2 cellular contexts compared by ENCODE assay signal in genomic region chr7:79286181-79286580, GRCh38.
TF ChIP-seq lines count a peak whose summit lies in the region.

No MANE protein-coding gene starts in this region.

TF ChIP-seq in HCT116, 20 proteins besides CTCF, POLR2A, EP300 and RAD21 (continued from another document):
- TF ChIP-seq, protein P1, sequence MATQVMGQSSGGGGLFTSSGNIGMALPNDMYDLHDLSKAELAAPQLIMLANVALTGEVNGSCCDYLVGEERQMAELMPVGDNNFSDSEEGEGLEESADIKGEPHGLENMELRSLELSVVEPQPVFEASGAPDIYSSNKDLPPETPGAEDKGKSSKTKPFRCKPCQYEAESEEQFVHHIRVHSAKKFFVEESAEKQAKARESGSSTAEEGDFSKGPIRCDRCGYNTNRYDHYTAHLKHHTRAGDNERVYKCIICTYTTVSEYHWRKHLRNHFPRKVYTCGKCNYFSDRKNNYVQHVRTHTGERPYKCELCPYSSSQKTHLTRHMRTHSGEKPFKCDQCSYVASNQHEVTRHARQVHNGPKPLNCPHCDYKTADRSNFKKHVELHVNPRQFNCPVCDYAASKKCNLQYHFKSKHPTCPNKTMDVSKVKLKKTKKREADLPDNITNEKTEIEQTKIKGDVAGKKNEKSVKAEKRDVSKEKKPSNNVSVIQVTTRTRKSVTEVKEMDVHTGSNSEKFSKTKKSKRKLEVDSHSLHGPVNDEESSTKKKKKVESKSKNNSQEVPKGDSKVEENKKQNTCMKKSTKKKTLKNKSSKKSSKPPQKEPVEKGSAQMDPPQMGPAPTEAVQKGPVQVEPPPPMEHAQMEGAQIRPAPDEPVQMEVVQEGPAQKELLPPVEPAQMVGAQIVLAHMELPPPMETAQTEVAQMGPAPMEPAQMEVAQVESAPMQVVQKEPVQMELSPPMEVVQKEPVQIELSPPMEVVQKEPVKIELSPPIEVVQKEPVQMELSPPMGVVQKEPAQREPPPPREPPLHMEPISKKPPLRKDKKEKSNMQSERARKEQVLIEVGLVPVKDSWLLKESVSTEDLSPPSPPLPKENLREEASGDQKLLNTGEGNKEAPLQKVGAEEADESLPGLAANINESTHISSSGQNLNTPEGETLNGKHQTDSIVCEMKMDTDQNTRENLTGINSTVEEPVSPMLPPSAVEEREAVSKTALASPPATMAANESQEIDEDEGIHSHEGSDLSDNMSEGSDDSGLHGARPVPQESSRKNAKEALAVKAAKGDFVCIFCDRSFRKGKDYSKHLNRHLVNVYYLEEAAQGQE (IDR thresholded peaks at IDR 0.05; ENCODE audit: low read depth), result no peak
- TF ChIP-seq JUND (IDR thresholded peaks at IDR 0.05) (no peak), EGR1 (IDR thresholded peaks at IDR 0.05; ENCODE audit: low read depth) (no peak), CBX3 (IDR thresholded peaks at IDR 0.05; ENCODE audit: low read depth) (no peak), ZBTB33 (IDR thresholded peaks at IDR 0.05; ENCODE audit: extremely low read depth, insufficient replicate concordance, low read length) (no peak), ELF1 (IDR thresholded peaks at IDR 0.05; ENCODE audit: borderline replicate concordance, low read depth) (no peak), MAX (IDR thresholded peaks at IDR 0.05) (no peak), SRF (IDR thresholded peaks at IDR 0.05; ENCODE audit: low read depth) (no peak), TCF7L2 (IDR thresholded peaks at IDR 0.05; ENCODE audit: borderline replicate concordance, extremely low read depth, insufficient read depth, insufficient read length) (no peak), EZH2 (IDR thresholded peaks at IDR 0.05) (no peak), POLR2AphosphoS5 (IDR thresholded peaks at IDR 0.05; ENCODE audit: low read depth, low read length) (no peak), ZFX (IDR thresholded peaks at IDR 0.05) (no peak), SIN3A (IDR thresholded peaks at IDR 0.05; ENCODE audit: low read depth) (no peak), ATF3 (IDR thresholded peaks at IDR 0.05) (no peak), SP1 (IDR thresholded peaks at IDR 0.05; ENCODE audit: low read depth) (no peak), ZNF274 (IDR thresholded peaks at IDR 0.05; ENCODE audit: low read depth, low read length) (no peak), YY1 (IDR thresholded peaks at IDR 0.05; ENCODE audit: extremely low read depth, insufficient replicate concordance, low read depth, low read length) (no peak), FOSL1 (IDR thresholded peaks at IDR 0.05; ENCODE audit: low read depth) (no peak), CEBPB (IDR thresholded peaks at IDR 0.05; ENCODE audit: low read depth) (no peak)

TF ChIP-seq in endothelial cell of umbilical vein, 7 proteins besides CTCF, POLR2A, EP300 and RAD21 (continued from another document):
- TF ChIP-seq POLR2AphosphoS5 (IDR thresholded peaks at IDR 0.05; ENCODE audit: insufficient read depth, low read depth, low read length) (no peak), JUN (IDR thresholded peaks at IDR 0.05; ENCODE audit: borderline replicate concordance, insufficient read depth, insufficient read length, low read depth) (no peak), GATA2 (IDR thresholded peaks at IDR 0.05; ENCODE audit: insufficient read depth, insufficient read length, low read depth, low read length) (no peak)
